ENCODE assay signal across 11 cellular contexts in the genomic region with DNA sequence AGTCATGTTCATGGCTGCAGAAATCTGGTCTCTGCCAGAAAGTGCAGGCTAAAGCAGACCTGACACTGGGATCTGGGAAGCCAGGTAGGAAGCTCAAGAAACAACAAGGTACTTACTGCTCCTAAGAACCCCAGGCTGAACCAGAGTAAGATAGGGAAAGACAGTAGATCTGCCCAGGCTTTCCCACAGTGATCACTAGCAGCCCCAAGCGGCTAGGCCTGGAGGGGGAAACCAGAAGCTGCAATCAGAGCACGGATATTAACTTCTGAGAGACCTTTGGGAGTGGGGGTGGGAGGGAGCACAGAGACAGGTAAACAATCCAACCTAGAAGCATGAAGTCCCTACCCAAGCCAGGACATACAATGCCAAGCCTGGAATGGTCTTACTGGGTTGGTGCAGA.
DNase-seq lines count a peak whose midpoint lies in the region; ATAC-seq and TF ChIP-seq lines count a peak whose summit lies in the region.
"Had no signal": no experiment of that assay in that cellular context is flagged by ENCODE, and none has a peak within 500 bp of the region (broad histone marks: within the 10 kb centered on the region; RNA-seq: fewer than 3 reads in every experiment).

No MANE protein-coding gene starts in this region.

- no peak overlapping the region for H2AFZ ChIP-seq in GM23338

- H3K36me3 Mint-ChIP-seq in GM23338 (ENCODE audit: low read depth) = no peaks in the 10 kb centered on the region
- H3K36me3 Mint-ChIP-seq in activated T-helper 17 cell treated with anti-CD3 and anti-CD28 coated beads, Interleukin-2, amount 50 U/mL, for 72 hours (ENCODE audit: low read depth) = peaks cover 9% of the 10 kb centered on the region

- peak overlapping the region; percentile 76; the same call in 1 of the 2 replicates for H3K4me3 ChIP-seq in GM23338
- peak overlapping the region; percentile 74 for H3K4me3 ChIP-seq in right cardiac atrium (ENCODE audit: low read length)
- peak overlapping the region; percentile 97 for H3K4me3 ChIP-seq in psoas muscle

- no peak overlapping the region for H3K27ac ChIP-seq in GM23338 (ENCODE audit: low read depth)
- H3K27ac ChIP-seq in right cardiac atrium (ENCODE audit: low read length) = peak overlapping the region; percentile 92
- H3K27ac ChIP-seq in psoas muscle = peak overlapping the region; percentile 98
- H3K27ac ChIP-seq: PC-9 had no signal

- no peaks in the 10 kb centered on the region for H3K9me3 Mint-ChIP-seq in GM23338
- no peaks in the 10 kb centered on the region for H3K9me3 Mint-ChIP-seq in activated T-helper 17 cell treated with anti-CD3 and anti-CD28 coated beads, Interleukin-2, amount 50 U/mL, for 72 hours

- ATAC-seq in GM23338 (peak; percentile 1; the same call in 2 of the 3 replicates), right cardiac atrium (no peak), psoas muscle (peak; percentile 14 to 29 (median 16)), GM21367 (IDR thresholded peaks at IDR 0.05; ENCODE audit: unreplicated experiment) (no peak)
- ATAC-seq in activated T-helper 17 cell treated with anti-CD3 and anti-CD28 coated beads, Interleukin-2, amount 50 U/mL, for 72 hours (replicated peaks) = no peak

- DNase-seq in GM23338 (ENCODE audit: low spot score) (peak; percentile 23), right cardiac atrium (peak in 2 of 3 donors; percentile 18 to 67), psoas muscle (peak in 1 of 2 donors; percentile 64), GM10266 (ENCODE audit: extremely low spot score) (no peak), NCI-H1105 treated with DMSO at 0.1 percent for 48 hours (lab: John Stamatoyannopoulos, UW) (no peak)
- DNase-seq: KBM-7; NCI-H2171 treated with DMSO at 0.1 percent for 48 hours; stimulated activated CD4-positive, alpha-beta T cell treated with anti-CD3 and anti-CD28 coated beads, Interleukin-15, amount 100 ng/mL, for 24 hours had no signal

- H3K9me2 ChIP-seq in GM23338 (ENCODE audit: insufficient read depth) = no peaks in the 10 kb centered on the region

- H3K9me3 ChIP-seq in right cardiac atrium (ENCODE audit: control insufficient read depth, low read length) (no peaks in the 10 kb centered on the region), psoas muscle (no peaks in the 10 kb centered on the region)

- H3K79me2 ChIP-seq in GM23338 (replicated peaks; ENCODE audit: insufficient read depth) = no peaks in the 10 kb centered on the region

- H3K4me1 ChIP-seq in GM23338 (ENCODE audit: insufficient read depth) (peaks cover 16% of the 10 kb centered on the region), right cardiac atrium (ENCODE audit: control insufficient read depth, insufficient read depth, low read length) (no peaks in the 10 kb centered on the region), psoas muscle (peaks cover 25% of the 10 kb centered on the region)

- peaks cover 19% of the 10 kb centered on the region; the same call in 1 of the 2 replicates for H4K20me1 ChIP-seq in GM23338 (replicated peaks; ENCODE audit: insufficient read depth)

- peak overlapping the region; percentile 98 for H3K4me2 ChIP-seq in GM23338

- H3K27me3 ChIP-seq in GM23338 (ENCODE audit: insufficient read depth) (peaks cover 100% of the 10 kb centered on the region), right cardiac atrium (ENCODE audit: control insufficient read depth, insufficient read depth) (no peaks in the 10 kb centered on the region), psoas muscle (ENCODE audit: insufficient read depth in 3 of 3, low read length in 2 of 3) (no peaks in the 10 kb centered on the region)

- H3K36me3 ChIP-seq in GM23338 (ENCODE audit: insufficient read depth) (no peaks in the 10 kb centered on the region), psoas muscle (ENCODE audit: insufficient read depth in 1 of 2, low read depth in 1 of 2) (no peaks in the 10 kb centered on the region)

- H3K4me1 Mint-ChIP-seq in GM23338 = peaks cover 14% of the 10 kb centered on the region
- peaks cover 9% of the 10 kb centered on the region for H3K4me1 Mint-ChIP-seq in activated T-helper 17 cell treated with anti-CD3 and anti-CD28 coated beads, Interleukin-2, amount 50 U/mL, for 72 hours

- WGBS in right cardiac atrium = 56% methylated on average over 2 of the region's 2 CpGs
- 31 to 39% (median 32%) methylated on average over 2 of the region's 2 CpGs for WGBS in psoas muscle, 3 donors

- H3F3A ChIP-seq in GM23338 (replicated peaks; ENCODE audit: low read depth) = peaks cover 4% of the 10 kb centered on the region; the same call in 1 of the 2 replicates

- H3K27ac Mint-ChIP-seq in GM23338 = no peak overlapping the region
- H3K27ac Mint-ChIP-seq in activated T-helper 17 cell treated with anti-CD3 and anti-CD28 coated beads, Interleukin-2, amount 50 U/mL, for 72 hours = no peak overlapping the region

- peaks cover 51% of the 10 kb centered on the region for H3K27me3 Mint-ChIP-seq in GM23338 (ENCODE audit: insufficient read depth, low read depth, poor library complexity)
- H3K27me3 Mint-ChIP-seq in activated T-helper 17 cell treated with anti-CD3 and anti-CD28 coated beads, Interleukin-2, amount 50 U/mL, for 72 hours = peaks cover 62% of the 10 kb centered on the region

- TF ChIP-seq CTCF in GM23338 (conservative IDR thresholded peaks at IDR 0.05; ENCODE audit: low read depth in 2 of 2) = peak in 1 of 2 experiments; percentile 58; a peak in 3 of 4 replicates
- TF ChIP-seq CTCF in psoas muscle (IDR thresholded peaks at IDR 0.05) = peak; percentile 36
- no peak for TF ChIP-seq CTCF in GM10266 (IDR thresholded peaks at IDR 0.05; ENCODE audit: control insufficient read depth, insufficient read depth, low read depth, missing control alignments)

- intact Hi-C loops in right cardiac atrium (cut with DNase I) (loop anchor here in 1 of 4 donors (10.0 kb wide), 1 partner anchor 778 kb away; no protein-coding TSS in a partner anchor), psoas muscle (cut with DNase I) (loop anchor here (5.0 to 10.0 kb wide), 3 partner anchors 91 to 308 kb away; no protein-coding TSS in a partner anchor)

- H3K4me3 Mint-ChIP-seq in GM23338 = peak overlapping the region; percentile 80
- peak overlapping the region; percentile 18 for H3K4me3 Mint-ChIP-seq in activated T-helper 17 cell treated with anti-CD3 and anti-CD28 coated beads, Interleukin-2, amount 50 U/mL, for 72 hours

TF ChIP-seq in GM23338, 12 proteins besides CTCF, POLR2A, EP300 and RAD21 (continues in another document):
- TF ChIP-seq, protein P1, sequence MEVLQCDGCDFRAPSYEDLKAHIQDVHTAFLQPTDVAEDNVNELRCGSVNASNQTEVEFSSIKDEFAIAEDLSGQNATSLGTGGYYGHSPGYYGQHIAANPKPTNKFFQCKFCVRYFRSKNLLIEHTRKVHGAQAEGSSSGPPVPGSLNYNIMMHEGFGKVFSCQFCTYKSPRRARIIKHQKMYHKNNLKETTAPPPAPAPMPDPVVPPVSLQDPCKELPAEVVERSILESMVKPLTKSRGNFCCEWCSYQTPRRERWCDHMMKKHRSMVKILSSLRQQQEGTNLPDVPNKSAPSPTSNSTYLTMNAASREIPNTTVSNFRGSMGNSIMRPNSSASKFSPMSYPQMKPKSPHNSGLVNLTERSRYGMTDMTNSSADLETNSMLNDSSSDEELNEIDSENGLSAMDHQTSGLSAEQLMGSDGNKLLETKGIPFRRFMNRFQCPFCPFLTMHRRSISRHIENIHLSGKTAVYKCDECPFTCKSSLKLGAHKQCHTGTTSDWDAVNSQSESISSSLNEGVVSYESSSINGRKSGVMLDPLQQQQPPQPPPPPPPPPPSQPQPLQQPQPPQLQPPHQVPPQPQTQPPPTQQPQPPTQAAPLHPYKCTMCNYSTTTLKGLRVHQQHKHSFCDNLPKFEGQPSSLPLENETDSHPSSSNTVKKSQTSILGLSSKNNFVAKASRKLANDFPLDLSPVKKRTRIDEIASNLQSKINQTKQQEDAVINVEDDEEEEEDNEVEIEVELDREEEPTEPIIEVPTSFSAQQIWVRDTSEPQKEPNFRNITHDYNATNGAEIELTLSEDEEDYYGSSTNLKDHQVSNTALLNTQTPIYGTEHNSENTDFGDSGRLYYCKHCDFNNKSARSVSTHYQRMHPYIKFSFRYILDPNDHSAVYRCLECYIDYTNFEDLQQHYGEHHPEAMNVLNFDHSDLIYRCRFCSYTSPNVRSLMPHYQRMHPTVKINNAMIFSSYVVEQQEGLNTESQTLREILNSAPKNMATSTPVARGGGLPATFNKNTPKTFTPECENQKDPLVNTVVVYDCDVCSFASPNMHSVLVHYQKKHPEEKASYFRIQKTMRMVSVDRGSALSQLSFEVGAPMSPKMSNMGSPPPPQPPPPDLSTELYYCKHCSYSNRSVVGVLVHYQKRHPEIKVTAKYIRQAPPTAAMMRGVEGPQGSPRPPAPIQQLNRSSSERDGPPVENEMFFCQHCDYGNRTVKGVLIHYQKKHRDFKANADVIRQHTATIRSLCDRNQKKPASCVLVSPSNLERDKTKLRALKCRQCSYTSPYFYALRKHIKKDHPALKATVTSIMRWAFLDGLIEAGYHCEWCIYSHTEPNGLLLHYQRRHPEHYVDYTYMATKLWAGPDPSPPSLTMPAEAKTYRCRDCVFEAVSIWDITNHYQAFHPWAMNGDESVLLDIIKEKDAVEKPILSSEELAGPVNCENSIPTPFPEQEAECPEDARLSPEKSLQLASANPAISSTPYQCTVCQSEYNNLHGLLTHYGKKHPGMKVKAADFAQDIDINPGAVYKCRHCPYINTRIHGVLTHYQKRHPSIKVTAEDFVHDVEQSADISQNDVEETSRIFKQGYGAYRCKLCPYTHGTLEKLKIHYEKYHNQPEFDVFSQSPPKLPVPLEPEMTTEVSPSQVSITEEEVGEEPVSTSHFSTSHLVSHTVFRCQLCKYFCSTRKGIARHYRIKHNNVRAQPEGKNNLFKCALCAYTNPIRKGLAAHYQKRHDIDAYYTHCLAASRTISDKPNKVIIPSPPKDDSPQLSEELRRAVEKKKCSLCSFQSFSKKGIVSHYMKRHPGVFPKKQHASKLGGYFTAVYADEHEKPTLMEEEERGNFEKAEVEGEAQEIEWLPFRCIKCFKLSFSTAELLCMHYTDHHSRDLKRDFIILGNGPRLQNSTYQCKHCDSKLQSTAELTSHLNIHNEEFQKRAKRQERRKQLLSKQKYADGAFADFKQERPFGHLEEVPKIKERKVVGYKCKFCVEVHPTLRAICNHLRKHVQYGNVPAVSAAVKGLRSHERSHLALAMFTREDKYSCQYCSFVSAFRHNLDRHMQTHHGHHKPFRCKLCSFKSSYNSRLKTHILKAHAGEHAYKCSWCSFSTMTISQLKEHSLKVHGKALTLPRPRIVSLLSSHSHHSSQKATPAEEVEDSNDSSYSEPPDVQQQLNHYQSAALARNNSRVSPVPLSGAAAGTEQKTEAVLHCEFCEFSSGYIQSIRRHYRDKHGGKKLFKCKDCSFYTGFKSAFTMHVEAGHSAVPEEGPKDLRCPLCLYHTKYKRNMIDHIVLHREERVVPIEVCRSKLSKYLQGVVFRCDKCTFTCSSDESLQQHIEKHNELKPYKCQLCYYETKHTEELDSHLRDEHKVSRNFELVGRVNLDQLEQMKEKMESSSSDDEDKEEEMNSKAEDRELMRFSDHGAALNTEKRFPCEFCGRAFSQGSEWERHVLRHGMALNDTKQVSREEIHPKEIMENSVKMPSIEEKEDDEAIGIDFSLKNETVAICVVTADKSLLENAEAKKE (CRISPR knock-in tag; IDR thresholded peaks at IDR 0.05) = no peak

Comparison
In these comparisons a context has a peak if more than half of its experiments do, and no peak if none do; other contexts are left out.
1. ATAC-seq: peak in GM23338 (single experiment) and psoas muscle (4 of 4); none in activated T-helper 17 cell treated with anti-CD3 and anti-CD28 coated beads, Interleukin-2, amount 50 U/mL, for 72 hours (single experiment), right cardiac atrium (0 of 2) and GM21367 (single experiment).
2. DNase-seq: peak in GM23338 (single experiment) and right cardiac atrium (2 of 3); none in GM10266 (single experiment) and NCI-H1105 treated with DMSO at 0.1 percent for 48 hours (single experiment).
3. Peak in every context shown above with its lines, with median percentiles within 50 percentile points of each other: H3K4me3 ChIP-seq.